Comparison of ENCODE assay signal across 19 cellular contexts in the genomic region with DNA sequence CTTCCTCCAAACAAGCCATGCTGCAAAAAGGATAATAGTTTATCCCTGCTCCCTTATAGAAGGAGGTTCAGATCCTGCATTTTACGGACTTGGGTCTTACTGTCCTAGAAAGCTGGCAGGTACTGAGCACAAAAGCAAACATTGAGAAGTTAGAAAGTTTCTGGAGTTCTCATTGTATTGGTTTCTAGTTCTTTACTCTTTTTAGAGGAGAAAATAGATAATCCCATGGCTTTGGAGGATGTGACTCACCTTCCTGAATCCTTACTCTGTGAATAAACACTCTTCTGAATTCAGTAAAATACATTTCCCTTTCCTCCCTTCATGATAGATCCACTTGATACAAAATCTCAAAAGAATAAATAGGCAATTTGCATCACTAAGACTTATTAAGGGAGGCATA.
DNase-seq lines count a peak whose midpoint lies in the region; TF ChIP-seq lines count a peak whose summit lies in the region.
"Had no signal": no experiment of that assay in that cellular context is flagged by ENCODE, and none has a peak within 500 bp of the region (broad histone marks: within the 10 kb centered on the region; RNA-seq: fewer than 3 reads in every experiment).

No MANE protein-coding gene starts in this region.

- H2AFZ ChIP-seq in mesenchymal stem cell (ENCODE audit: low read depth, low read length) (no peak overlapping the region), trophoblast cell (ENCODE audit: insufficient read depth, low read length, poor library complexity) (no peak overlapping the region)

- peak overlapping the region in 1 of 2 experiments; percentile 83 for H2BK12ac ChIP-seq in mesenchymal stem cell (ENCODE audit: low read length in 2 of 2)
- H2BK12ac ChIP-seq in trophoblast cell (ENCODE audit: low read length): no peak overlapping the region

- H2BK120ac ChIP-seq in mesenchymal stem cell (ENCODE audit: low read depth, low read length) (no peak overlapping the region), trophoblast cell (ENCODE audit: insufficient read depth, low read length, poor library complexity) (no peak overlapping the region)

- H3K14ac ChIP-seq in mesenchymal stem cell (ENCODE audit: low read length in 2 of 2) (no peak overlapping the region), trophoblast cell (ENCODE audit: low read length) (no peak overlapping the region)

- peak overlapping the region in 1 of 2 experiments; percentile 68 for H3K4ac ChIP-seq in mesenchymal stem cell (ENCODE audit: low read depth in 1 of 2, low read length in 2 of 2)
- no peak overlapping the region for H3K4ac ChIP-seq in trophoblast cell (ENCODE audit: low read depth, low read length)

- H4K12ac ChIP-seq in trophoblast cell (ENCODE audit: low read depth, low read length): no peak overlapping the region

- no peaks in the 10 kb centered on the region for H3K27me3 ChIP-seq in mesenchymal stem cell (ENCODE audit: control insufficient read depth in 1 of 2, insufficient read depth in 1 of 2, low read length in 2 of 2)
- H3K27me3 ChIP-seq in trophoblast cell (ENCODE audit: insufficient read depth, low read length): no peaks in the 10 kb centered on the region
- H3K27me3 ChIP-seq in vagina: no peaks in the 10 kb centered on the region
- no peaks in the 10 kb centered on the region for H3K27me3 ChIP-seq in WERI-Rb-1 (ENCODE audit: insufficient read depth, low read depth, severe bottlenecking)

- no peak overlapping the region for H2AK5ac ChIP-seq in mesenchymal stem cell (ENCODE audit: low read length, severe bottlenecking)
- H2AK5ac ChIP-seq in trophoblast cell (ENCODE audit: low read length): no peak overlapping the region

- H4K8ac ChIP-seq in mesenchymal stem cell (ENCODE audit: low read length) (no peak overlapping the region), trophoblast cell (ENCODE audit: low read depth, low read length) (no peak overlapping the region)

- intact Hi-C loops in vagina (cut with DNase I): no loop called here

- H2BK5ac ChIP-seq in mesenchymal stem cell (ENCODE audit: low read depth, low read length, poor library complexity, severe bottlenecking) (no peak overlapping the region), trophoblast cell (ENCODE audit: low read depth, low read length, poor library complexity) (no peak overlapping the region)

- no peaks in the 10 kb centered on the region for H3K79me1 ChIP-seq in mesenchymal stem cell (replicated peaks; ENCODE audit: low read length, poor library complexity, severe bottlenecking)
- no peaks in the 10 kb centered on the region for H3K79me1 ChIP-seq in trophoblast cell (ENCODE audit: low read length)

- no peak overlapping the region for H3K4me3 ChIP-seq in mesenchymal stem cell (ENCODE audit: insufficient read depth in 1 of 2, low read depth in 1 of 2, low read length in 2 of 2)
- H3K4me3 ChIP-seq in trophoblast cell (ENCODE audit: low read depth, low read length): no peak overlapping the region
- H3K4me3 ChIP-seq in vagina: no peak overlapping the region
- no peak overlapping the region for H3K4me3 ChIP-seq in WERI-Rb-1 (ENCODE audit: low read depth, low read length)
- H3K4me3 ChIP-seq: HAP-1, prostate gland had no signal

- 12% methylated on average over 1 of the region's 1 CpG for WGBS in mesenchymal stem cell
- WGBS in trophoblast cell (ENCODE audit: extremely low coverage, insufficient coverage, insufficient read length): no CpG with 5 or more reads among the region's 1 CpG

- no peak overlapping the region for H3K23ac ChIP-seq in mesenchymal stem cell (ENCODE audit: low read length in 2 of 2)
- H3K23ac ChIP-seq in trophoblast cell (ENCODE audit: low read length): no peak overlapping the region

- H3K4me2 ChIP-seq in mesenchymal stem cell (ENCODE audit: low read length, poor library complexity, severe bottlenecking) (no peak overlapping the region), trophoblast cell (ENCODE audit: low read length) (no peak overlapping the region)

- H3K36me3 ChIP-seq in mesenchymal stem cell (ENCODE audit: control insufficient read depth in 1 of 2, insufficient read depth in 2 of 2, low read depth in 1 of 2, low read length in 2 of 2) (no peaks in the 10 kb centered on the region), trophoblast cell (ENCODE audit: control insufficient read depth in 1 of 2, insufficient read depth in 2 of 2, low read length in 2 of 2) (no peaks in the 10 kb centered on the region), vagina (no peaks in the 10 kb centered on the region), WERI-Rb-1 (no peaks in the 10 kb centered on the region)
- H3K36me3 ChIP-seq: HAP-1, prostate gland had no signal

- H3K4me1 ChIP-seq in mesenchymal stem cell (ENCODE audit: control insufficient read depth, insufficient read depth, low read depth, low read length): no peaks in the 10 kb centered on the region
- no peaks in the 10 kb centered on the region for H3K4me1 ChIP-seq in trophoblast cell (ENCODE audit: control insufficient read depth in 1 of 2, insufficient read depth in 2 of 2, low read length in 2 of 2)
- no peaks in the 10 kb centered on the region for H3K4me1 ChIP-seq in vagina
- H3K4me1 ChIP-seq: HAP-1, prostate gland had no signal

- DNase-seq in Daoy (ENCODE audit: low read depth): peak; percentile 22
- DNase-seq in NCI-H226: peak; percentile 18
- peak; percentile 24 for DNase-seq in dermis blood vessel endothelial cell
- DNase-seq in mesenchymal stem cell: peak; percentile 61
- no peak for DNase-seq in trophoblast cell
- no peak for DNase-seq in vagina (ENCODE audit: extremely low spot score in 2 of 2)
- no peak for DNase-seq in activated CD4-positive, alpha-beta T cell treated with anti-CD3 and anti-CD28 coated beads for 1 hour
- DNase-seq in WERI-Rb-1: no peak
- DNase-seq: activated CD4-positive, alpha-beta T cell treated with anti-CD3 and anti-CD28 coated beads for 48 hours; activated CD8-positive, alpha-beta memory T cell treated with anti-CD3 and anti-CD28 coated beads, Interleukin-2, amount 10 ng/mL, durations not matched to agents 7 days and 5 days; activated naive CD8-positive, alpha-beta T cell treated with anti-CD3 and anti-CD28 coated beads, Interleukin-2, amount 50 U/mL, for 24 hours; CD4-positive, alpha-beta memory T cell; left ventricle myocardium superior; SHP77; small intestine; stimulated activated CD4-positive, alpha-beta T cell treated with anti-CD3 and anti-CD28 coated beads, Interleukin-2, amount 100 ng/mL, for 48 hours; stimulated activated naive CD4-positive, alpha-beta T cell treated with Interleukin-2 at 50 U/mL for 16 hours had no signal

- TF ChIP-seq CTCF in vagina (IDR thresholded peaks at IDR 0.05) (no peak), WERI-Rb-1 (IDR thresholded peaks at IDR 0.05; ENCODE audit: low read depth, low read length) (no peak)

- H3K79me2 ChIP-seq in trophoblast cell (ENCODE audit: control insufficient read depth, insufficient read depth, low read length, poor library complexity): no peaks in the 10 kb centered on the region

- TF ChIP-seq POLR2A in vagina (IDR thresholded peaks at IDR 0.05): no peak

- no peaks in the 10 kb centered on the region for H3K9me3 ChIP-seq in mesenchymal stem cell (ENCODE audit: control insufficient read depth, low read length)
- no peaks in the 10 kb centered on the region for H3K9me3 ChIP-seq in trophoblast cell (ENCODE audit: insufficient read depth, low read depth, low read length)
- H3K9me3 ChIP-seq in vagina: no peaks in the 10 kb centered on the region
- no peaks in the 10 kb centered on the region for H3K9me3 ChIP-seq in WERI-Rb-1 (ENCODE audit: severe bottlenecking)
- H3K9me3 ChIP-seq: HAP-1, prostate gland had no signal

- H3K18ac ChIP-seq in mesenchymal stem cell (ENCODE audit: low read depth in 1 of 2, low read length in 2 of 2): peak overlapping the region; percentile 34 to 51
- no peak overlapping the region for H3K18ac ChIP-seq in trophoblast cell (ENCODE audit: low read length)

- no peak overlapping the region for H3K27ac ChIP-seq in mesenchymal stem cell (ENCODE audit: low read length, poor library complexity, severe bottlenecking)
- no peak overlapping the region for H3K27ac ChIP-seq in trophoblast cell (ENCODE audit: low read depth, low read length)
- H3K27ac ChIP-seq in vagina: no peak overlapping the region
- no peak overlapping the region for H3K27ac ChIP-seq in WERI-Rb-1
- H3K27ac ChIP-seq: prostate gland had no signal

- H3K9ac ChIP-seq in mesenchymal stem cell (ENCODE audit: low read length) (no peak overlapping the region), trophoblast cell (ENCODE audit: low read length) (no peak overlapping the region)

- H2BK15ac ChIP-seq in mesenchymal stem cell (ENCODE audit: low read depth, poor library complexity, severe bottlenecking): no peak overlapping the region

- H4K91ac ChIP-seq in mesenchymal stem cell (ENCODE audit: low read length) (no peak overlapping the region), trophoblast cell (ENCODE audit: low read depth, low read length) (no peak overlapping the region)

Comparison
In these comparisons a context has a peak if more than half of its experiments do, and no peak if none do; other contexts are left out.
1. DNase-seq: peak in Daoy (single experiment), NCI-H226 (single experiment), dermis blood vessel endothelial cell (single experiment) and mesenchymal stem cell (single experiment); none in trophoblast cell (0 of 2), vagina (0 of 2), activated CD4-positive, alpha-beta T cell treated with anti-CD3 and anti-CD28 coated beads for 1 hour (single experiment) and WERI-Rb-1 (single experiment).